Comparison of ENCODE assay signal across 14 cellular contexts in the genomic region with DNA sequence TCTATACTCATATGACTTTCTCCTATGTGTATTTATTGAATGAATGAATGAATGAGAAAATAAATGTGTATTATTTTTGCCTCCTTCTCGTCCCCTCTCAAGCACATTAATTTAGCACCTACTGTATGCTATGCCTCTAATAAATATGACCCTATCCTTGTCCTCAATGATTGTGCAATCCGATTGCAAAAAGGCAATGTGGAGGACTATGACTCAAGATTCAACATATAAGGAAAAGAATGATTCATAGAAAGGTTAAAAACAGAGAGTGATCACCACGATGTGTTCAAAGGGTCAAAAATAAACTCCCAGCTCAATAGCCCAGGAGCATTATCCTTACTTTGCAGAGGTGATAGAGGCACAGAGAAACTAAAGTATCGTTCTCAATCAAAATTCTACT.
"Had no signal": no experiment of that assay in that cellular context is flagged by ENCODE, and none has a peak within 500 bp of the region (broad histone marks: within the 10 kb centered on the region; RNA-seq: fewer than 3 reads in every experiment).

No MANE protein-coding gene starts in this region.

- H3K4me3 ChIP-seq: heart left ventricle had no signal

- H3K4me3 Mint-ChIP-seq: activated CD8-positive, alpha-beta T cell treated with anti-CD3 and anti-CD28 coated beads, Interleukin-2, amount 10 ng/mL, durations not matched to agents 7 days and 5 days; activated naive CD8-positive, alpha-beta T cell treated with anti-CD3 and anti-CD28 coated beads, Interleukin-2, amount 50 U/mL, for 24 hours; activated T-helper 1 cell treated with anti-CD3 and anti-CD28 coated beads, Interleukin-12 subunit alpha, Interleukin-12 subunit beta, Interleukin-2, Interleukin-4 antibody, amounts not matched to agents 30 ng/mL and 10 ng/mL and 1 ng/mL, durations not matched to agents 14 hours and 24 hours and 36 hours; endodermal cell; natural killer cell treated with Interleukin-12 subunit alpha and Interleukin-12 subunit beta and Interleukin-15 and Interleukin-18, amount 100 ng/mL, for 72 hours had no signal

- H3K4me1 Mint-ChIP-seq: activated naive CD8-positive, alpha-beta T cell treated with anti-CD3 and anti-CD28 coated beads, Interleukin-2, amount 50 U/mL, for 24 hours had no signal

- H3K9me3 Mint-ChIP-seq: activated T-helper 1 cell treated with anti-CD3 and anti-CD28 coated beads, Interleukin-12 subunit alpha, Interleukin-12 subunit beta, Interleukin-2, Interleukin-4 antibody, amounts not matched to agents 30 ng/mL and 10 ng/mL and 1 ng/mL, durations not matched to agents 14 hours and 24 hours and 36 hours; endodermal cell had no signal

- H3K27ac Mint-ChIP-seq: activated CD8-positive, alpha-beta T cell treated with anti-CD3 and anti-CD28 coated beads, Interleukin-2, amount 10 ng/mL, durations not matched to agents 7 days and 5 days; activated naive CD8-positive, alpha-beta T cell treated with anti-CD3 and anti-CD28 coated beads, Interleukin-2, amount 50 U/mL, for 24 hours; activated T-helper 1 cell treated with anti-CD3 and anti-CD28 coated beads, Interleukin-12 subunit alpha, Interleukin-12 subunit beta, Interleukin-2, Interleukin-4 antibody, amounts not matched to agents 30 ng/mL and 10 ng/mL and 1 ng/mL, durations not matched to agents 14 hours and 24 hours and 36 hours; endodermal cell; natural killer cell treated with Interleukin-12 subunit alpha and Interleukin-12 subunit beta and Interleukin-15 and Interleukin-18, amount 100 ng/mL, for 72 hours had no signal

- H3K36me3 ChIP-seq: heart left ventricle had no signal

- H3K27me3 Mint-ChIP-seq: activated naive CD8-positive, alpha-beta T cell treated with anti-CD3 and anti-CD28 coated beads, Interleukin-2, amount 50 U/mL, for 24 hours; natural killer cell treated with Interleukin-12 subunit alpha and Interleukin-12 subunit beta and Interleukin-15 and Interleukin-18, amount 100 ng/mL, for 72 hours had no signal

- H3K9me3 ChIP-seq: heart left ventricle had no signal

- H3K27me3 ChIP-seq: heart left ventricle had no signal

- DNase-seq: activated CD4-positive, alpha-beta T cell treated with anti-CD3 and anti-CD28 coated beads for 48 hours; activated CD8-positive, alpha-beta memory T cell treated with anti-CD3 and anti-CD28 coated beads, Interleukin-2, amount 50 U/mL, for 48 hours; activated CD8-positive, alpha-beta T cell treated with anti-CD3 and anti-CD28 coated beads, Interleukin-2, amount 10 ng/mL, durations not matched to agents 7 days and 5 days; activated naive CD4-positive, alpha-beta T cell treated with Interleukin-2 at 50 U/mL for 16 hours; activated naive CD8-positive, alpha-beta T cell treated with anti-CD3 and anti-CD28 coated beads, Interleukin-2, amount 50 U/mL, for 24 hours; endodermal cell; foreskin melanocyte; heart left ventricle; stimulated activated CD4-positive, alpha-beta T cell treated with anti-CD3 and anti-CD28 coated beads, Interleukin-2, amount 100 ng/mL, for 48 hours; stimulated activated naive CD4-positive, alpha-beta T cell treated with Interleukin-2 at 50 U/mL for 16 hours; T1000; trophoblast cell had no signal

- H3K4me1 ChIP-seq: heart left ventricle had no signal

- H3K27ac ChIP-seq: heart left ventricle had no signal

- H3K36me3 Mint-ChIP-seq: natural killer cell treated with Interleukin-12 subunit alpha and Interleukin-12 subunit beta and Interleukin-15 and Interleukin-18, amount 100 ng/mL, for 72 hours had no signal
